Comparison of ENCODE assay signal across 2 cellular contexts in genomic region chr19:40249781-40250180, GRCh38.
TF ChIP-seq lines count a peak whose summit lies in the region.

No MANE protein-coding gene starts in this region.

TF ChIP-seq in WTC11, 78 proteins besides CTCF, POLR2A, EP300 and RAD21:
- TF ChIP-seq ZNF263 (CRISPR knock-in tag; IDR thresholded peaks at IDR 0.05; ENCODE audit: low read depth) (no peak), TCF7 (CRISPR knock-in tag; IDR thresholded peaks at IDR 0.05; ENCODE audit: low read depth) (no peak), GTF2I (CRISPR knock-in tag; conservative IDR thresholded peaks at IDR 0.05) (no peak), CBFB (CRISPR knock-in tag; IDR thresholded peaks at IDR 0.05; ENCODE audit: low read depth) (no peak), ERG (CRISPR knock-in tag; IDR thresholded peaks at IDR 0.05) (no peak), SMAD3 (CRISPR knock-in tag; IDR thresholded peaks at IDR 0.05; ENCODE audit: borderline replicate concordance) (no peak), ZNF396 (CRISPR knock-in tag; IDR thresholded peaks at IDR 0.05; ENCODE audit: borderline replicate concordance) (no peak), ZNF423 (CRISPR knock-in tag; IDR thresholded peaks at IDR 0.05) (no peak), GABPB1 (CRISPR knock-in tag; IDR thresholded peaks at IDR 0.05) (no peak), ZNF232 (CRISPR knock-in tag; IDR thresholded peaks at IDR 0.05) (no peak), AR (CRISPR knock-in tag; IDR thresholded peaks at IDR 0.05) (no peak), ZNF138 (CRISPR knock-in tag; conservative IDR thresholded peaks at IDR 0.05) (no peak)

TF ChIP-seq in GM23338, 12 proteins besides CTCF, POLR2A, EP300 and RAD21:
- no peak for TF ChIP-seq ZNF331 (CRISPR knock-in tag; IDR thresholded peaks at IDR 0.05; ENCODE audit: low read depth)
